Comparison of ENCODE assay signal across 1 cellular context in the genomic region with DNA sequence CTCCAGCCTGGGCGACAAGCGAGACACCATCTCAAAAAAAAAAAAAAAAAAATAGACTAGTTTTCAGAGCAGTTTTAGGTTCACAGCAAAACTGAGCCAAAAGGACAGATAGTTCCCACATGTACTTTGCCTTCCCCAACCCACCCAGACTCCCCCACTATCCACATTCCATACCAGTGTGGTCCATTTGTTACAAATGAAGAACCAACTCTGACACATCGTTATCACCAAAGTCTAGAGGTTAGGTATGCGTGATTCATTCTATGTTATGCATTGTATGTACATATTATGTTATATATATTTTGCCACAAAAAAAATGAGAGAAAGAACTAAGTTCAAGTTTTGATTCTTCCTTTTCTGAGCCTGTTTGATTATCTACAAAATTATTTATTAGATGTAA.
TF ChIP-seq lines count a peak whose summit lies in the region.

No MANE protein-coding gene starts in this region.

TF ChIP-seq in GM23338, 12 proteins besides CTCF, POLR2A, EP300 and RAD21 (continued from another document):
- TF ChIP-seq, protein P1, sequence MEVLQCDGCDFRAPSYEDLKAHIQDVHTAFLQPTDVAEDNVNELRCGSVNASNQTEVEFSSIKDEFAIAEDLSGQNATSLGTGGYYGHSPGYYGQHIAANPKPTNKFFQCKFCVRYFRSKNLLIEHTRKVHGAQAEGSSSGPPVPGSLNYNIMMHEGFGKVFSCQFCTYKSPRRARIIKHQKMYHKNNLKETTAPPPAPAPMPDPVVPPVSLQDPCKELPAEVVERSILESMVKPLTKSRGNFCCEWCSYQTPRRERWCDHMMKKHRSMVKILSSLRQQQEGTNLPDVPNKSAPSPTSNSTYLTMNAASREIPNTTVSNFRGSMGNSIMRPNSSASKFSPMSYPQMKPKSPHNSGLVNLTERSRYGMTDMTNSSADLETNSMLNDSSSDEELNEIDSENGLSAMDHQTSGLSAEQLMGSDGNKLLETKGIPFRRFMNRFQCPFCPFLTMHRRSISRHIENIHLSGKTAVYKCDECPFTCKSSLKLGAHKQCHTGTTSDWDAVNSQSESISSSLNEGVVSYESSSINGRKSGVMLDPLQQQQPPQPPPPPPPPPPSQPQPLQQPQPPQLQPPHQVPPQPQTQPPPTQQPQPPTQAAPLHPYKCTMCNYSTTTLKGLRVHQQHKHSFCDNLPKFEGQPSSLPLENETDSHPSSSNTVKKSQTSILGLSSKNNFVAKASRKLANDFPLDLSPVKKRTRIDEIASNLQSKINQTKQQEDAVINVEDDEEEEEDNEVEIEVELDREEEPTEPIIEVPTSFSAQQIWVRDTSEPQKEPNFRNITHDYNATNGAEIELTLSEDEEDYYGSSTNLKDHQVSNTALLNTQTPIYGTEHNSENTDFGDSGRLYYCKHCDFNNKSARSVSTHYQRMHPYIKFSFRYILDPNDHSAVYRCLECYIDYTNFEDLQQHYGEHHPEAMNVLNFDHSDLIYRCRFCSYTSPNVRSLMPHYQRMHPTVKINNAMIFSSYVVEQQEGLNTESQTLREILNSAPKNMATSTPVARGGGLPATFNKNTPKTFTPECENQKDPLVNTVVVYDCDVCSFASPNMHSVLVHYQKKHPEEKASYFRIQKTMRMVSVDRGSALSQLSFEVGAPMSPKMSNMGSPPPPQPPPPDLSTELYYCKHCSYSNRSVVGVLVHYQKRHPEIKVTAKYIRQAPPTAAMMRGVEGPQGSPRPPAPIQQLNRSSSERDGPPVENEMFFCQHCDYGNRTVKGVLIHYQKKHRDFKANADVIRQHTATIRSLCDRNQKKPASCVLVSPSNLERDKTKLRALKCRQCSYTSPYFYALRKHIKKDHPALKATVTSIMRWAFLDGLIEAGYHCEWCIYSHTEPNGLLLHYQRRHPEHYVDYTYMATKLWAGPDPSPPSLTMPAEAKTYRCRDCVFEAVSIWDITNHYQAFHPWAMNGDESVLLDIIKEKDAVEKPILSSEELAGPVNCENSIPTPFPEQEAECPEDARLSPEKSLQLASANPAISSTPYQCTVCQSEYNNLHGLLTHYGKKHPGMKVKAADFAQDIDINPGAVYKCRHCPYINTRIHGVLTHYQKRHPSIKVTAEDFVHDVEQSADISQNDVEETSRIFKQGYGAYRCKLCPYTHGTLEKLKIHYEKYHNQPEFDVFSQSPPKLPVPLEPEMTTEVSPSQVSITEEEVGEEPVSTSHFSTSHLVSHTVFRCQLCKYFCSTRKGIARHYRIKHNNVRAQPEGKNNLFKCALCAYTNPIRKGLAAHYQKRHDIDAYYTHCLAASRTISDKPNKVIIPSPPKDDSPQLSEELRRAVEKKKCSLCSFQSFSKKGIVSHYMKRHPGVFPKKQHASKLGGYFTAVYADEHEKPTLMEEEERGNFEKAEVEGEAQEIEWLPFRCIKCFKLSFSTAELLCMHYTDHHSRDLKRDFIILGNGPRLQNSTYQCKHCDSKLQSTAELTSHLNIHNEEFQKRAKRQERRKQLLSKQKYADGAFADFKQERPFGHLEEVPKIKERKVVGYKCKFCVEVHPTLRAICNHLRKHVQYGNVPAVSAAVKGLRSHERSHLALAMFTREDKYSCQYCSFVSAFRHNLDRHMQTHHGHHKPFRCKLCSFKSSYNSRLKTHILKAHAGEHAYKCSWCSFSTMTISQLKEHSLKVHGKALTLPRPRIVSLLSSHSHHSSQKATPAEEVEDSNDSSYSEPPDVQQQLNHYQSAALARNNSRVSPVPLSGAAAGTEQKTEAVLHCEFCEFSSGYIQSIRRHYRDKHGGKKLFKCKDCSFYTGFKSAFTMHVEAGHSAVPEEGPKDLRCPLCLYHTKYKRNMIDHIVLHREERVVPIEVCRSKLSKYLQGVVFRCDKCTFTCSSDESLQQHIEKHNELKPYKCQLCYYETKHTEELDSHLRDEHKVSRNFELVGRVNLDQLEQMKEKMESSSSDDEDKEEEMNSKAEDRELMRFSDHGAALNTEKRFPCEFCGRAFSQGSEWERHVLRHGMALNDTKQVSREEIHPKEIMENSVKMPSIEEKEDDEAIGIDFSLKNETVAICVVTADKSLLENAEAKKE (CRISPR knock-in tag; IDR thresholded peaks at IDR 0.05) = no peak
- no peak for TF ChIP-seq ZNF331 (CRISPR knock-in tag; IDR thresholded peaks at IDR 0.05; ENCODE audit: low read depth)
